In genomic region chr4:168575473-168575872, GRCh38 we compare ENCODE assay signal across 18 cellular contexts.
DNase-seq lines count a peak whose midpoint lies in the region; ATAC-seq and TF ChIP-seq lines count a peak whose summit lies in the region.
"Had no signal": no experiment of that assay in that cellular context is flagged by ENCODE, and none has a peak within 500 bp of the region (broad histone marks: within the 10 kb centered on the region; RNA-seq: fewer than 3 reads in every experiment).

No MANE protein-coding gene starts in this region.

- no peaks in the 10 kb centered on the region for H3K4me1 Mint-ChIP-seq in activated T-helper 17 cell treated with anti-CD3 and anti-CD28 coated beads, Interleukin-2, amount 50 U/mL, for 72 hours
- H3K4me1 Mint-ChIP-seq in stimulated activated naive CD8-positive, alpha-beta T cell treated with anti-CD3 and anti-CD28 coated beads, Interleukin-15, amount 100 ng/mL, for 72 hours, result no peaks in the 10 kb centered on the region
- H3K4me1 Mint-ChIP-seq in chondrocyte (ENCODE audit: low read depth), result peaks cover 16% of the 10 kb centered on the region
- H3K4me1 Mint-ChIP-seq in stimulated activated memory B cell treated with anti-CD40 and anti-IgM and Interleukin-4, amounts not matched to agents 10 μg/mL and 1 μg/mL and 100 μg/mL, for 72 hours, result no peaks in the 10 kb centered on the region
- H3K4me1 Mint-ChIP-seq: CD4-positive, CD25-positive, alpha-beta regulatory T cell; CD8-positive, alpha-beta memory T cell had no signal

- no peak for TF ChIP-seq RAD21 in HCT116 (IDR thresholded peaks at IDR 0.05; ENCODE audit: low read depth)

- peak overlapping the region; percentile 51 for H3K4me2 ChIP-seq in HCT116 (ENCODE audit: low read length)
- H3K4me2 ChIP-seq in KMS-11, result peak overlapping the region; percentile 0; the same call in 1 of the 2 replicates

- H3K9ac ChIP-seq in HCT116 (ENCODE audit: low read length) (0 out of 2 replicates have a peak overlapping the region, but pooled peaks have one; percentile 27), KMS-11 (no peak overlapping the region)

- H3K4me1 ChIP-seq in HCT116 (ENCODE audit: control insufficient read depth in 1 of 2, insufficient read depth in 2 of 2, low read length in 2 of 2) (peaks cover 46 to 58% of the 10 kb centered on the region in 2 experiments), KMS-11 (ENCODE audit: low read depth, poor library complexity, severe bottlenecking) (peaks cover 14% of the 10 kb centered on the region)
- H3K4me1 ChIP-seq: BE2C had no signal

- no peaks in the 10 kb centered on the region for H4K20me1 ChIP-seq in HCT116 (ENCODE audit: insufficient read depth)
- no peaks in the 10 kb centered on the region for H4K20me1 ChIP-seq in KMS-11 (ENCODE audit: insufficient read depth)

- RAD21 ChIA-PET in HCT116 (lab: Charles Lee; ENCODE audit: low non-redundant PET in 1 of 2, low total read pairs in 2 of 2, uncharacterized antibody in 2 of 2, unreplicated experiment in 2 of 2), result no interaction called here

- no peaks in the 10 kb centered on the region for H3K9me3 ChIP-seq in HCT116 (ENCODE audit: control insufficient read depth in 1 of 2, insufficient read depth in 1 of 2, low read depth in 1 of 2, low read length in 2 of 2)
- H3K9me3 ChIP-seq: BE2C had no signal

- no peak overlapping the region for H3K27ac Mint-ChIP-seq in activated T-helper 17 cell treated with anti-CD3 and anti-CD28 coated beads, Interleukin-2, amount 50 U/mL, for 72 hours
- H3K27ac Mint-ChIP-seq in stimulated activated naive CD8-positive, alpha-beta T cell treated with anti-CD3 and anti-CD28 coated beads, Interleukin-15, amount 100 ng/mL, for 72 hours, result no peak overlapping the region
- H3K27ac Mint-ChIP-seq in chondrocyte (ENCODE audit: unreplicated experiment), result no peak overlapping the region
- H3K27ac Mint-ChIP-seq in stimulated activated memory B cell treated with anti-CD40 and anti-IgM and Interleukin-4, amounts not matched to agents 10 μg/mL and 1 μg/mL and 100 μg/mL, for 72 hours, result no peak overlapping the region
- H3K27ac Mint-ChIP-seq: CD4-positive, CD25-positive, alpha-beta regulatory T cell; CD8-positive, alpha-beta memory T cell; H9 had no signal

- POLR2A ChIA-PET in HCT116 (lab: Charles Lee), result interaction anchor here (1.3 to 2.9 kb wide), 3 partner anchors 10 to 15 kb away, joined by 3 to 10 read pairs (median 5); no protein-coding TSS in a partner anchor

- intact Hi-C loops in HCT116 (cut with micrococcal nuclease), result no loop called here

- CTCF ChIA-PET in HCT116 (lab: Charles Lee), result interaction anchor here (1.3 to 3.0 kb wide), 2 partner anchors 10 to 349 kb away, joined by 4 to 12 read pairs; no protein-coding TSS in a partner anchor

- H3K36me3 ChIP-seq in HCT116 (ENCODE audit: control insufficient read depth in 1 of 2, insufficient read depth in 2 of 2, low read length in 2 of 2) (peaks cover 0 to 18% of the 10 kb centered on the region in 2 experiments; a peak in 1 of 4 replicates), KMS-11 (ENCODE audit: insufficient read depth) (no peaks in the 10 kb centered on the region)
- H3K36me3 ChIP-seq: BE2C had no signal

- H3K27me3 Mint-ChIP-seq in activated T-helper 17 cell treated with anti-CD3 and anti-CD28 coated beads, Interleukin-2, amount 50 U/mL, for 72 hours, result peaks cover 16% of the 10 kb centered on the region
- no peaks in the 10 kb centered on the region for H3K27me3 Mint-ChIP-seq in stimulated activated naive CD8-positive, alpha-beta T cell treated with anti-CD3 and anti-CD28 coated beads, Interleukin-15, amount 100 ng/mL, for 72 hours
- H3K27me3 Mint-ChIP-seq in chondrocyte (ENCODE audit: low read depth), result no peaks in the 10 kb centered on the region
- peaks cover 10% of the 10 kb centered on the region for H3K27me3 Mint-ChIP-seq in stimulated activated memory B cell treated with anti-CD40 and anti-IgM and Interleukin-4, amounts not matched to agents 10 μg/mL and 1 μg/mL and 100 μg/mL, for 72 hours

- no peaks in the 10 kb centered on the region for H3K9me3 Mint-ChIP-seq in activated T-helper 17 cell treated with anti-CD3 and anti-CD28 coated beads, Interleukin-2, amount 50 U/mL, for 72 hours
- H3K9me3 Mint-ChIP-seq in stimulated activated naive CD8-positive, alpha-beta T cell treated with anti-CD3 and anti-CD28 coated beads, Interleukin-15, amount 100 ng/mL, for 72 hours, result peaks cover 8 to 20% of the 10 kb centered on the region in 2 donors
- H3K9me3 Mint-ChIP-seq in chondrocyte (ENCODE audit: low read depth), result peaks cover under 1% of the 10 kb centered on the region
- H3K9me3 Mint-ChIP-seq in stimulated activated memory B cell treated with anti-CD40 and anti-IgM and Interleukin-4, amounts not matched to agents 10 μg/mL and 1 μg/mL and 100 μg/mL, for 72 hours, result peaks cover 4% of the 10 kb centered on the region

- peaks cover 35% of the 10 kb centered on the region for H3K79me2 ChIP-seq in HCT116 (ENCODE audit: insufficient read depth, low read length)
- no peaks in the 10 kb centered on the region for H3K79me2 ChIP-seq in KMS-11 (ENCODE audit: insufficient read depth, low read depth)

- H3K4me3 ChIP-seq in HCT116 (replicated peaks in 1 of 2; ENCODE audit: low read depth in 1 of 2, low read length in 2 of 2) (no peak overlapping the region), KMS-11 (IDR thresholded peaks at IDR 0.05; ENCODE audit: insufficient read depth, low read depth, low read length) (no peak overlapping the region)
- H3K4me3 ChIP-seq: GM12878 had no signal

- H2AFZ ChIP-seq in HCT116 (ENCODE audit: low read depth, low read length, poor library complexity, severe bottlenecking) (no peak overlapping the region), KMS-11 (ENCODE audit: low read depth) (no peak overlapping the region)

- BruUV-seq in HCT116 (replicated peaks; lab: Mats Ljungman, UMichigan), result no TSS peak

- no peak for TF ChIP-seq POLR2A in HCT116 (IDR thresholded peaks at IDR 0.05; ENCODE audit: borderline replicate concordance, extremely low read depth, insufficient read depth, insufficient read length)

- no peaks in the 10 kb centered on the region for H3K36me3 Mint-ChIP-seq in activated T-helper 17 cell treated with anti-CD3 and anti-CD28 coated beads, Interleukin-2, amount 50 U/mL, for 72 hours (ENCODE audit: low read depth)
- no peaks in the 10 kb centered on the region for H3K36me3 Mint-ChIP-seq in chondrocyte (ENCODE audit: low read depth)
- no peaks in the 10 kb centered on the region for H3K36me3 Mint-ChIP-seq in stimulated activated memory B cell treated with anti-CD40 and anti-IgM and Interleukin-4, amounts not matched to agents 10 μg/mL and 1 μg/mL and 100 μg/mL, for 72 hours
- H3K36me3 Mint-ChIP-seq: CD4-positive, CD25-positive, alpha-beta regulatory T cell had no signal

- peak overlapping the region; percentile 97 for H3K27ac ChIP-seq in HCT116 (ENCODE audit: low read depth, low read length)
- no peak overlapping the region for H3K27ac ChIP-seq in KMS-11

- no peak for TF ChIP-seq CTCF in HCT116 (IDR thresholded peaks at IDR 0.05 in 2 of 3, conservative IDR thresholded peaks at IDR 0.05 in 1 of 3; ENCODE audit: borderline replicate concordance in 1 of 3, insufficient read depth in 1 of 3, low read depth in 2 of 3, low read length in 2 of 3)
- no peak for TF ChIP-seq CTCF in KMS-11 (conservative IDR thresholded peaks at IDR 0.05; ENCODE audit: low read depth, low read length)
- TF ChIP-seq CTCF in chondrocyte (IDR thresholded peaks at IDR 0.05), result no peak

- no peak for ATAC-seq in HCT116
- peak; percentile 78 for ATAC-seq in activated T-helper 17 cell treated with anti-CD3 and anti-CD28 coated beads, Interleukin-2, amount 50 U/mL, for 72 hours (replicated peaks)
- ATAC-seq in stimulated activated naive CD8-positive, alpha-beta T cell treated with anti-CD3 and anti-CD28 coated beads, Interleukin-15, amount 100 ng/mL, for 72 hours, result peak; percentile 53
- ATAC-seq in stimulated activated memory B cell treated with anti-CD40 and anti-IgM and Interleukin-4, amounts not matched to agents 10 μg/mL and 1 μg/mL and 100 μg/mL, for 72 hours, result no peak
- ATAC-seq: GM12878 had no signal

- H3K27me3 ChIP-seq in HCT116 (ENCODE audit: insufficient read depth, low read length) (no peaks in the 10 kb centered on the region), KMS-11 (ENCODE audit: insufficient read depth, low read depth) (no peaks in the 10 kb centered on the region)
- H3K27me3 ChIP-seq: BE2C had no signal

- H3K9me2 ChIP-seq in HCT116 (ENCODE audit: insufficient read depth), result no peaks in the 10 kb centered on the region

- DNase-seq in HCT116 (ENCODE audit: low read depth, low spot score) (no peak), chondrocyte (ENCODE audit: low spot score) (no peak)
- DNase-seq in stimulated activated naive CD8-positive, alpha-beta T cell treated with anti-CD3 and anti-CD28 coated beads, Interleukin-15, amount 100 ng/mL, for 72 hours, result no peak
- DNase-seq: ACHN; BE2C; C1 segment of cervical spinal cord; CD4-positive, CD25-positive, alpha-beta regulatory T cell; CD8-positive, alpha-beta memory T cell; COR-L47; DMS 273 treated with DMSO at 0.1 percent for 48 hours; DMS53; DND-41; EL; H9 had no signal

- no peak overlapping the region for H3K4me3 Mint-ChIP-seq in activated T-helper 17 cell treated with anti-CD3 and anti-CD28 coated beads, Interleukin-2, amount 50 U/mL, for 72 hours
- no peak overlapping the region for H3K4me3 Mint-ChIP-seq in stimulated activated naive CD8-positive, alpha-beta T cell treated with anti-CD3 and anti-CD28 coated beads, Interleukin-15, amount 100 ng/mL, for 72 hours
- no peak overlapping the region for H3K4me3 Mint-ChIP-seq in chondrocyte (ENCODE audit: unreplicated experiment)
- no peak overlapping the region for H3K4me3 Mint-ChIP-seq in stimulated activated memory B cell treated with anti-CD40 and anti-IgM and Interleukin-4, amounts not matched to agents 10 μg/mL and 1 μg/mL and 100 μg/mL, for 72 hours
- H3K4me3 Mint-ChIP-seq: CD4-positive, CD25-positive, alpha-beta regulatory T cell; CD8-positive, alpha-beta memory T cell; H9 had no signal

TF ChIP-seq in HCT116, 20 proteins besides CTCF, POLR2A, EP300 and RAD21:
- TF ChIP-seq SIN3A (IDR thresholded peaks at IDR 0.05; ENCODE audit: low read depth) (no peak), EZH2phosphoT487 (IDR thresholded peaks at IDR 0.05; ENCODE audit: borderline replicate concordance) (no peak), MAX (IDR thresholded peaks at IDR 0.05) (no peak), ZFX (IDR thresholded peaks at IDR 0.05) (no peak), EGR1 (IDR thresholded peaks at IDR 0.05; ENCODE audit: low read depth) (no peak), TCF7L2 (IDR thresholded peaks at IDR 0.05; ENCODE audit: borderline replicate concordance, extremely low read depth, insufficient read depth, insufficient read length) (no peak)

Comparison
In these comparisons a context has a peak if more than half of its experiments do, and no peak if none do; other contexts are left out.
1. ATAC-seq: peak in activated T-helper 17 cell treated with anti-CD3 and anti-CD28 coated beads, Interleukin-2, amount 50 U/mL, for 72 hours (single experiment) and stimulated activated naive CD8-positive, alpha-beta T cell treated with anti-CD3 and anti-CD28 coated beads, Interleukin-15, amount 100 ng/mL, for 72 hours (single experiment); none in HCT116 (single experiment) and stimulated activated memory B cell treated with anti-CD40 and anti-IgM and Interleukin-4, amounts not matched to agents 10 μg/mL and 1 μg/mL and 100 μg/mL, for 72 hours (single experiment).